20 cellular contexts compared by ENCODE assay signal in the genomic region with DNA sequence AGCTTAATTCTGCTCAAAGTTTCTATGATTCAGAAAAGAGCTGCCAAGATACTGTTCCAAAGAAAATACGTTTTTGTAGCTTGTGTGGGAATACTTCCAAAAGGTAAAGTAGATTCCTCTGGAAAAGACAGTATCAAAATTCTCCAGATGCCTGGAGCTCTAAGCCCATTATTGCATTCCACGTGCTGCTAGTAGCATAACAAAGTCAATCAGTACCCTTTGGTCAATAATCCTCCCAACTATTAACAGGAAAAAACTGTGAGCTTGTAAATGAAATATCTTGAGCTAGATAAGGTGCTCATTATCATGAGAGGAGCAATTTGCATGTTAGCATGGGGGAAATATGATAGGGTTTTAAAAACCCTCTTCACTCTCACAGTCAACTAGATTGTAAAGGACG.
"Had no signal": no experiment of that assay in that cellular context is flagged by ENCODE, and none has a peak within 500 bp of the region (broad histone marks: within the 10 kb centered on the region; RNA-seq: fewer than 3 reads in every experiment).

No MANE protein-coding gene starts in this region.

- ATAC-seq: activated CD8-positive, alpha-beta memory T cell treated with anti-CD3 and anti-CD28 coated beads, Interleukin-2, amount 10 ng/mL, durations not matched to agents 7 days and 5 days; esophagus mucosa; left colon; mucosa of descending colon; naive thymus-derived CD8-positive, alpha-beta T cell; psoas muscle had no signal

- H3K36me3 Mint-ChIP-seq: activated CD8-positive, alpha-beta memory T cell treated with anti-CD3 and anti-CD28 coated beads, Interleukin-2, amount 10 ng/mL, durations not matched to agents 7 days and 5 days; activated naive CD8-positive, alpha-beta T cell; immature natural killer cell had no signal

- H3K27me3 Mint-ChIP-seq: activated CD8-positive, alpha-beta memory T cell treated with anti-CD3 and anti-CD28 coated beads, Interleukin-2, amount 10 ng/mL, durations not matched to agents 7 days and 5 days; activated naive CD8-positive, alpha-beta T cell; activated T-cell treated with anti-CD3 and anti-CD28 coated beads, Interleukin-2, amount 50 U/mL, for 24 hours; naive thymus-derived CD8-positive, alpha-beta T cell had no signal

- H3K27ac ChIP-seq: psoas muscle, sigmoid colon, suprapubic skin, upper lobe of left lung had no signal

- H3K4me1 ChIP-seq: psoas muscle, sigmoid colon, suprapubic skin had no signal

- H3K27me3 ChIP-seq: sigmoid colon, suprapubic skin, upper lobe of left lung had no signal

- H3K4me1 Mint-ChIP-seq: activated CD8-positive, alpha-beta memory T cell treated with anti-CD3 and anti-CD28 coated beads, Interleukin-2, amount 10 ng/mL, durations not matched to agents 7 days and 5 days; immature natural killer cell; naive thymus-derived CD8-positive, alpha-beta T cell had no signal

- H3K36me3 ChIP-seq: sigmoid colon, suprapubic skin, upper lobe of left lung had no signal

- H3K4me3 Mint-ChIP-seq: activated CD8-positive, alpha-beta memory T cell treated with anti-CD3 and anti-CD28 coated beads, Interleukin-2, amount 10 ng/mL, durations not matched to agents 7 days and 5 days; activated naive CD8-positive, alpha-beta T cell; activated T-cell treated with anti-CD3 and anti-CD28 coated beads, Interleukin-2, amount 50 U/mL, for 24 hours; immature natural killer cell; naive thymus-derived CD8-positive, alpha-beta T cell had no signal

- H3K27ac Mint-ChIP-seq: activated CD8-positive, alpha-beta memory T cell treated with anti-CD3 and anti-CD28 coated beads, Interleukin-2, amount 10 ng/mL, durations not matched to agents 7 days and 5 days; activated naive CD8-positive, alpha-beta T cell; activated T-cell treated with anti-CD3 and anti-CD28 coated beads, Interleukin-2, amount 50 U/mL, for 24 hours; immature natural killer cell; naive thymus-derived CD8-positive, alpha-beta T cell had no signal

- H3K9me3 ChIP-seq: mucosa of descending colon, psoas muscle, sigmoid colon, suprapubic skin, upper lobe of left lung had no signal

- H3K4me3 ChIP-seq: lung, mucosa of descending colon, psoas muscle, sigmoid colon, suprapubic skin, upper lobe of left lung had no signal

- DNase-seq: activated CD4-positive, alpha-beta T cell treated with anti-CD3 and anti-CD28 coated beads, Interleukin-2, amount 50 U/mL, for 48 hours; activated CD4-positive, CD25-positive, alpha-beta regulatory T cell treated with anti-CD3 and anti-CD28 coated beads, Interleukin-2, amount 50 U/mL, for 72 hours; activated CD8-positive, alpha-beta memory T cell treated with anti-CD3 and anti-CD28 coated beads, Interleukin-2, amount 10 ng/mL, durations not matched to agents 7 days and 5 days; activated effector memory CD4-positive, alpha-beta T cell treated with anti-CD3 and anti-CD28 coated beads, Interleukin-2, amount 50 U/mL, for 16 hours; activated T-cell treated with anti-CD3 and anti-CD28 coated beads, Interleukin-2, amount 50 U/mL, for 24 hours; amygdala; hypothalamus; immature natural killer cell; left colon; mucosa of descending colon; naive thymus-derived CD8-positive, alpha-beta T cell; psoas muscle; sigmoid colon; stimulated activated CD4-positive, alpha-beta T cell treated with anti-CD3 and anti-CD28 coated beads, Interleukin-2, amount 100 ng/mL, for 24 hours; stimulated activated naive CD4-positive, alpha-beta T cell treated with Interleukin-2 at 50 U/mL for 16 hours; upper lobe of left lung had no signal
